ENCODE assay signal across 2 cellular contexts in genomic region chr14:31950331-31950730, GRCh38.
TF ChIP-seq lines count a peak whose summit lies in the region.

No MANE protein-coding gene starts in this region.

TF ChIP-seq in HCT116, 20 proteins besides CTCF, POLR2A, EP300 and RAD21:
- TF ChIP-seq YY1 (IDR thresholded peaks at IDR 0.05; ENCODE audit: extremely low read depth, insufficient replicate concordance, low read depth, low read length) (no peak), SIN3A (IDR thresholded peaks at IDR 0.05; ENCODE audit: low read depth) (no peak), FOSL1 (IDR thresholded peaks at IDR 0.05; ENCODE audit: low read depth) (no peak), CEBPB (IDR thresholded peaks at IDR 0.05; ENCODE audit: low read depth) (no peak), POLR2AphosphoS5 (IDR thresholded peaks at IDR 0.05; ENCODE audit: low read depth, low read length) (no peak), EZH2phosphoT487 (IDR thresholded peaks at IDR 0.05; ENCODE audit: borderline replicate concordance) (no peak), JUND (IDR thresholded peaks at IDR 0.05) (no peak), EGR1 (IDR thresholded peaks at IDR 0.05; ENCODE audit: low read depth) (no peak), SP1 (IDR thresholded peaks at IDR 0.05; ENCODE audit: low read depth) (no peak), ELF1 (IDR thresholded peaks at IDR 0.05; ENCODE audit: borderline replicate concordance, low read depth) (no peak), CBX3 (IDR thresholded peaks at IDR 0.05; ENCODE audit: low read depth) (no peak)
- TF ChIP-seq, protein P1, sequence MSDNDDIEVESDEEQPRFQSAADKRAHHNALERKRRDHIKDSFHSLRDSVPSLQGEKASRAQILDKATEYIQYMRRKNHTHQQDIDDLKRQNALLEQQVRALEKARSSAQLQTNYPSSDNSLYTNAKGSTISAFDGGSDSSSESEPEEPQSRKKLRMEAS (IDR thresholded peaks at IDR 0.05), result no peak
- TF ChIP-seq, protein P2, sequence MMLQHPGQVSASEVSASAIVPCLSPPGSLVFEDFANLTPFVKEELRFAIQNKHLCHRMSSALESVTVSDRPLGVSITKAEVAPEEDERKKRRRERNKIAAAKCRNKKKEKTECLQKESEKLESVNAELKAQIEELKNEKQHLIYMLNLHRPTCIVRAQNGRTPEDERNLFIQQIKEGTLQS (IDR thresholded peaks at IDR 0.05), result no peak
- TF ChIP-seq, protein P3, sequence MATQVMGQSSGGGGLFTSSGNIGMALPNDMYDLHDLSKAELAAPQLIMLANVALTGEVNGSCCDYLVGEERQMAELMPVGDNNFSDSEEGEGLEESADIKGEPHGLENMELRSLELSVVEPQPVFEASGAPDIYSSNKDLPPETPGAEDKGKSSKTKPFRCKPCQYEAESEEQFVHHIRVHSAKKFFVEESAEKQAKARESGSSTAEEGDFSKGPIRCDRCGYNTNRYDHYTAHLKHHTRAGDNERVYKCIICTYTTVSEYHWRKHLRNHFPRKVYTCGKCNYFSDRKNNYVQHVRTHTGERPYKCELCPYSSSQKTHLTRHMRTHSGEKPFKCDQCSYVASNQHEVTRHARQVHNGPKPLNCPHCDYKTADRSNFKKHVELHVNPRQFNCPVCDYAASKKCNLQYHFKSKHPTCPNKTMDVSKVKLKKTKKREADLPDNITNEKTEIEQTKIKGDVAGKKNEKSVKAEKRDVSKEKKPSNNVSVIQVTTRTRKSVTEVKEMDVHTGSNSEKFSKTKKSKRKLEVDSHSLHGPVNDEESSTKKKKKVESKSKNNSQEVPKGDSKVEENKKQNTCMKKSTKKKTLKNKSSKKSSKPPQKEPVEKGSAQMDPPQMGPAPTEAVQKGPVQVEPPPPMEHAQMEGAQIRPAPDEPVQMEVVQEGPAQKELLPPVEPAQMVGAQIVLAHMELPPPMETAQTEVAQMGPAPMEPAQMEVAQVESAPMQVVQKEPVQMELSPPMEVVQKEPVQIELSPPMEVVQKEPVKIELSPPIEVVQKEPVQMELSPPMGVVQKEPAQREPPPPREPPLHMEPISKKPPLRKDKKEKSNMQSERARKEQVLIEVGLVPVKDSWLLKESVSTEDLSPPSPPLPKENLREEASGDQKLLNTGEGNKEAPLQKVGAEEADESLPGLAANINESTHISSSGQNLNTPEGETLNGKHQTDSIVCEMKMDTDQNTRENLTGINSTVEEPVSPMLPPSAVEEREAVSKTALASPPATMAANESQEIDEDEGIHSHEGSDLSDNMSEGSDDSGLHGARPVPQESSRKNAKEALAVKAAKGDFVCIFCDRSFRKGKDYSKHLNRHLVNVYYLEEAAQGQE (IDR thresholded peaks at IDR 0.05; ENCODE audit: low read depth), result no peak
TF ChIP-seq in HCT116: peak in this region for 0.

TF ChIP-seq in SK-N-SH, 30 proteins besides CTCF, POLR2A, EP300 and RAD21:
- TF ChIP-seq GABPA (IDR thresholded peaks at IDR 0.05; ENCODE audit: low read depth), result no peak
- no peak for TF ChIP-seq TAF1 (IDR thresholded peaks at IDR 0.05; ENCODE audit: borderline replicate concordance, low read depth, low read length)
- no peak for TF ChIP-seq IRF3 (IDR thresholded peaks at IDR 0.05; ENCODE audit: low read depth, low read length)
- no peak for TF ChIP-seq NRF1 (IDR thresholded peaks at IDR 0.05; ENCODE audit: low read depth, low read length)
- no peak for TF ChIP-seq USF2 (IDR thresholded peaks at IDR 0.05; ENCODE audit: borderline replicate concordance, low read depth, low read length)
- TF ChIP-seq MEF2A (IDR thresholded peaks at IDR 0.05; ENCODE audit: borderline replicate concordance, low read depth), result no peak
- TF ChIP-seq, protein P4, sequence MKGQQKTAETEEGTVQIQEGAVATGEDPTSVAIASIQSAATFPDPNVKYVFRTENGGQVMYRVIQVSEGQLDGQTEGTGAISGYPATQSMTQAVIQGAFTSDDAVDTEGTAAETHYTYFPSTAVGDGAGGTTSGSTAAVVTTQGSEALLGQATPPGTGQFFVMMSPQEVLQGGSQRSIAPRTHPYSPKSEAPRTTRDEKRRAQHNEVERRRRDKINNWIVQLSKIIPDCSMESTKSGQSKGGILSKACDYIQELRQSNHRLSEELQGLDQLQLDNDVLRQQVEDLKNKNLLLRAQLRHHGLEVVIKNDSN (IDR thresholded peaks at IDR 0.05; ENCODE audit: borderline replicate concordance, low read depth), result no peak
- TF ChIP-seq RFX5 (IDR thresholded peaks at IDR 0.05; ENCODE audit: low read length), result no peak
- TF ChIP-seq TCF12 (IDR thresholded peaks at IDR 0.05), result no peak
- TF ChIP-seq ZBTB33 (IDR thresholded peaks at IDR 0.05; ENCODE audit: borderline replicate concordance, low read depth), result no peak
- TF ChIP-seq POLR2AphosphoS5 (IDR thresholded peaks at IDR 0.05; ENCODE audit: low read depth, low read length), result no peak
- TF ChIP-seq ELF1 (IDR thresholded peaks at IDR 0.05), result no peak
- no peak for TF ChIP-seq SMC3 (IDR thresholded peaks at IDR 0.05; ENCODE audit: low read depth, low read length)
- TF ChIP-seq FOSL2 (IDR thresholded peaks at IDR 0.05; ENCODE audit: borderline replicate concordance, low read depth), result no peak
- no peak for TF ChIP-seq MXI1 (IDR thresholded peaks at IDR 0.05; ENCODE audit: low read depth, low read length)
- TF ChIP-seq RXRA (IDR thresholded peaks at IDR 0.05; ENCODE audit: borderline replicate concordance, low read depth), result no peak
